1 cellular context compared by ENCODE assay signal in the genomic region with DNA sequence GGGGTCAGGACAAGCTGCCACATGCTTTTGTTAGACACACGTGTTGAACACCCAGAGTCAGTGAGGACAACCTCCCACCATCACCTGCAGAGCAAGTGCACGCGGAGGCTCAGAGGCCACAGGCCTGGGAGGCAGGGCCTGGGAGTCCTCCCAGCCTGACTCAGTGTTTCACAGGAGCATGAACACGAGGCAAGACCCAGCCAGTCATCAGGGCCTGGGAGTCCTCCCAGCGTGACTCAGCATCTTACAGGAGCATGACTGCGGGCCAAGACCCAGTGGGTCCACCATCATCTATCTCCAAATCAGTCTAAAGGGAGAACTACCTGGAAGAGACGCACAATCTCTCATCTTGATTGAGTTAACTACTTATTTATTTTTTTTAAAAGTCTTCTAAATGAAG.
TF ChIP-seq lines count a peak whose summit lies in the region.

No MANE protein-coding gene starts in this region.

TF ChIP-seq in K562, 482 proteins besides CTCF, POLR2A, EP300 and RAD21 (continued from another document and continues in another):
- TF ChIP-seq, protein P1, sequence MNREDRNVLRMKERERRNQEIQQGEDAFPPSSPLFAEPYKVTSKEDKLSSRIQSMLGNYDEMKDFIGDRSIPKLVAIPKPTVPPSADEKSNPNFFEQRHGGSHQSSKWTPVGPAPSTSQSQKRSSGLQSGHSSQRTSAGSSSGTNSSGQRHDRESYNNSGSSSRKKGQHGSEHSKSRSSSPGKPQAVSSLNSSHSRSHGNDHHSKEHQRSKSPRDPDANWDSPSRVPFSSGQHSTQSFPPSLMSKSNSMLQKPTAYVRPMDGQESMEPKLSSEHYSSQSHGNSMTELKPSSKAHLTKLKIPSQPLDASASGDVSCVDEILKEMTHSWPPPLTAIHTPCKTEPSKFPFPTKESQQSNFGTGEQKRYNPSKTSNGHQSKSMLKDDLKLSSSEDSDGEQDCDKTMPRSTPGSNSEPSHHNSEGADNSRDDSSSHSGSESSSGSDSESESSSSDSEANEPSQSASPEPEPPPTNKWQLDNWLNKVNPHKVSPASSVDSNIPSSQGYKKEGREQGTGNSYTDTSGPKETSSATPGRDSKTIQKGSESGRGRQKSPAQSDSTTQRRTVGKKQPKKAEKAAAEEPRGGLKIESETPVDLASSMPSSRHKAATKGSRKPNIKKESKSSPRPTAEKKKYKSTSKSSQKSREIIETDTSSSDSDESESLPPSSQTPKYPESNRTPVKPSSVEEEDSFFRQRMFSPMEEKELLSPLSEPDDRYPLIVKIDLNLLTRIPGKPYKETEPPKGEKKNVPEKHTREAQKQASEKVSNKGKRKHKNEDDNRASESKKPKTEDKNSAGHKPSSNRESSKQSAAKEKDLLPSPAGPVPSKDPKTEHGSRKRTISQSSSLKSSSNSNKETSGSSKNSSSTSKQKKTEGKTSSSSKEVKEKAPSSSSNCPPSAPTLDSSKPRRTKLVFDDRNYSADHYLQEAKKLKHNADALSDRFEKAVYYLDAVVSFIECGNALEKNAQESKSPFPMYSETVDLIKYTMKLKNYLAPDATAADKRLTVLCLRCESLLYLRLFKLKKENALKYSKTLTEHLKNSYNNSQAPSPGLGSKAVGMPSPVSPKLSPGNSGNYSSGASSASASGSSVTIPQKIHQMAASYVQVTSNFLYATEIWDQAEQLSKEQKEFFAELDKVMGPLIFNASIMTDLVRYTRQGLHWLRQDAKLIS (CRISPR knock-in tag; IDR thresholded peaks at IDR 0.05), result no peak
- TF ChIP-seq ZNF75A (CRISPR knock-in tag; IDR thresholded peaks at IDR 0.05) (no peak), EP400 (IDR thresholded peaks at IDR 0.05) (no peak), ZNF311 (CRISPR knock-in tag; IDR thresholded peaks at IDR 0.05) (no peak), CHCHD3 (CRISPR knock-in tag; IDR thresholded peaks at IDR 0.05) (no peak), ZNF197 (CRISPR knock-in tag; IDR thresholded peaks at IDR 0.05; ENCODE audit: low read depth) (no peak), TAL1 (IDR thresholded peaks at IDR 0.05) (no peak), ARID2 (IDR thresholded peaks at IDR 0.05) (no peak), TRIM28 (IDR thresholded peaks at IDR 0.05) (no peak), L3MBTL2 (IDR thresholded peaks at IDR 0.05) (peak; percentile 52; the same call in 1 of the 2 replicates), CBFA2T2 (conservative IDR thresholded peaks at IDR 0.05) (no peak), NEUROD1 (IDR thresholded peaks at IDR 0.05; ENCODE audit: borderline replicate concordance, low read depth, low read length, partially characterized antibody) (no peak), ZEB2 (IDR thresholded peaks at IDR 0.05) (no peak), GABPB1 (CRISPR knock-in tag; IDR thresholded peaks at IDR 0.05) (no peak), ZC3H8 (IDR thresholded peaks at IDR 0.05) (no peak), TAF15 (IDR thresholded peaks at IDR 0.05; ENCODE audit: low read depth, low read length) (no peak), HOXB6 (CRISPR knock-in tag; IDR thresholded peaks at IDR 0.05; ENCODE audit: borderline replicate concordance) (no peak), MTF1 (CRISPR knock-in tag; IDR thresholded peaks at IDR 0.05; ENCODE audit: borderline replicate concordance) (no peak), FOXP1 (CRISPR knock-in tag; IDR thresholded peaks at IDR 0.05) (no peak), RBM39 (optimal IDR thresholded peaks at IDR 0.05; ENCODE audit: low read depth, low read length) (no peak), TFAM (CRISPR knock-in tag; conservative IDR thresholded peaks at IDR 0.05) (no peak), HIVEP1 (CRISPR knock-in tag; IDR thresholded peaks at IDR 0.05) (no peak), TCF7L2 (IDR thresholded peaks at IDR 0.05; ENCODE audit: low read depth, low read length) (no peak), CEBPG (CRISPR knock-in tag; IDR thresholded peaks at IDR 0.05) (no peak), CEBPG (tag; conservative IDR thresholded peaks at IDR 0.05 in 1 of 2, IDR thresholded peaks at IDR 0.05 in 1 of 2) (no peak), SREBF2 (CRISPR knock-in tag; IDR thresholded peaks at IDR 0.05) (no peak), ZKSCAN8 (CRISPR knock-in tag; IDR thresholded peaks at IDR 0.05) (no peak), IFI16 (CRISPR knock-in tag; IDR thresholded peaks at IDR 0.05) (no peak), HNRNPH1 (optimal IDR thresholded peaks at IDR 0.05; ENCODE audit: low read depth, low read length) (no peak), C11orf30 (IDR thresholded peaks at IDR 0.05; ENCODE audit: low read depth) (peak; percentile 57), RBM17 (IDR thresholded peaks at IDR 0.05; ENCODE audit: borderline replicate concordance, low read depth, low read length) (no peak), KLF1 (tag; IDR thresholded peaks at IDR 0.05) (no peak), SAFB2 (IDR thresholded peaks at IDR 0.05; ENCODE audit: borderline replicate concordance, low read depth, low read length, severe bottlenecking) (no peak), ZBTB7A (IDR thresholded peaks at IDR 0.05; ENCODE audit: borderline replicate concordance, control insufficient read depth, low read depth, low read length) (no peak), NFE2L1 (tag; IDR thresholded peaks at IDR 0.05; ENCODE audit: borderline replicate concordance, low read depth) (peak; percentile 34; the same call in 1 of the 2 replicates), ZNF124 (CRISPR knock-in tag; IDR thresholded peaks at IDR 0.05) (no peak)
- TF ChIP-seq, protein P2, sequence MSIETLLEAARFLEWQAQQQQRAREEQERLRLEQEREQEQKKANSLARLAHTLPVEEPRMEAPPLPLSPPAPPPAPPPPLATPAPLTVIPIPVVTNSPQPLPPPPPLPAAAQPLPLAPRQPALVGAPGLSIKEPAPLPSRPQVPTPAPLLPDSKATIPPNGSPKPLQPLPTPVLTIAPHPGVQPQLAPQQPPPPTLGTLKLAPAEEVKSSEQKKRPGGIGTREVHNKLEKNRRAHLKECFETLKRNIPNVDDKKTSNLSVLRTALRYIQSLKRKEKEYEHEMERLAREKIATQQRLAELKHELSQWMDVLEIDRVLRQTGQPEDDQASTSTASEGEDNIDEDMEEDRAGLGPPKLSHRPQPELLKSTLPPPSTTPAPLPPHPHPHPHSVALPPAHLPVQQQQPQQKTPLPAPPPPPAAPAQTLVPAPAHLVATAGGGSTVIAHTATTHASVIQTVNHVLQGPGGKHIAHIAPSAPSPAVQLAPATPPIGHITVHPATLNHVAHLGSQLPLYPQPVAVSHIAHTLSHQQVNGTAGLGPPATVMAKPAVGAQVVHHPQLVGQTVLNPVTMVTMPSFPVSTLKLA (conservative IDR thresholded peaks at IDR 0.05), result 0 out of 4 replicates have a peak, but pooled peaks of 1 of the 2 experiments have one; percentile 18
- TF ChIP-seq, protein P3, sequence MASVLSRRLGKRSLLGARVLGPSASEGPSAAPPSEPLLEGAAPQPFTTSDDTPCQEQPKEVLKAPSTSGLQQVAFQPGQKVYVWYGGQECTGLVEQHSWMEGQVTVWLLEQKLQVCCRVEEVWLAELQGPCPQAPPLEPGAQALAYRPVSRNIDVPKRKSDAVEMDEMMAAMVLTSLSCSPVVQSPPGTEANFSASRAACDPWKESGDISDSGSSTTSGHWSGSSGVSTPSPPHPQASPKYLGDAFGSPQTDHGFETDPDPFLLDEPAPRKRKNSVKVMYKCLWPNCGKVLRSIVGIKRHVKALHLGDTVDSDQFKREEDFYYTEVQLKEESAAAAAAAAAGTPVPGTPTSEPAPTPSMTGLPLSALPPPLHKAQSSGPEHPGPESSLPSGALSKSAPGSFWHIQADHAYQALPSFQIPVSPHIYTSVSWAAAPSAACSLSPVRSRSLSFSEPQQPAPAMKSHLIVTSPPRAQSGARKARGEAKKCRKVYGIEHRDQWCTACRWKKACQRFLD (CRISPR knock-in tag; IDR thresholded peaks at IDR 0.05), result no peak
- TF ChIP-seq, protein P4, sequence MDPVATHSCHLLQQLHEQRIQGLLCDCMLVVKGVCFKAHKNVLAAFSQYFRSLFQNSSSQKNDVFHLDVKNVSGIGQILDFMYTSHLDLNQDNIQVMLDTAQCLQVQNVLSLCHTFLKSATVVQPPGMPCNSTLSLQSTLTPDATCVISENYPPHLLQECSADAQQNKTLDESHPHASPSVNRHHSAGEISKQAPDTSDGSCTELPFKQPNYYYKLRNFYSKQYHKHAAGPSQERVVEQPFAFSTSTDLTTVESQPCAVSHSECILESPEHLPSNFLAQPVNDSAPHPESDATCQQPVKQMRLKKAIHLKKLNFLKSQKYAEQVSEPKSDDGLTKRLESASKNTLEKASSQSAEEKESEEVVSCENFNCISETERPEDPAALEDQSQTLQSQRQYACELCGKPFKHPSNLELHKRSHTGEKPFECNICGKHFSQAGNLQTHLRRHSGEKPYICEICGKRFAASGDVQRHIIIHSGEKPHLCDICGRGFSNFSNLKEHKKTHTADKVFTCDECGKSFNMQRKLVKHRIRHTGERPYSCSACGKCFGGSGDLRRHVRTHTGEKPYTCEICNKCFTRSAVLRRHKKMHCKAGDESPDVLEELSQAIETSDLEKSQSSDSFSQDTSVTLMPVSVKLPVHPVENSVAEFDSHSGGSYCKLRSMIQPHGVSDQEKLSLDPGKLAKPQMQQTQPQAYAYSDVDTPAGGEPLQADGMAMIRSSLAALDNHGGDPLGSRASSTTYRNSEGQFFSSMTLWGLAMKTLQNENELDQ (CRISPR knock-in tag; IDR thresholded peaks at IDR 0.05; ENCODE audit: borderline replicate concordance), result no peak
- TF ChIP-seq, protein P5, sequence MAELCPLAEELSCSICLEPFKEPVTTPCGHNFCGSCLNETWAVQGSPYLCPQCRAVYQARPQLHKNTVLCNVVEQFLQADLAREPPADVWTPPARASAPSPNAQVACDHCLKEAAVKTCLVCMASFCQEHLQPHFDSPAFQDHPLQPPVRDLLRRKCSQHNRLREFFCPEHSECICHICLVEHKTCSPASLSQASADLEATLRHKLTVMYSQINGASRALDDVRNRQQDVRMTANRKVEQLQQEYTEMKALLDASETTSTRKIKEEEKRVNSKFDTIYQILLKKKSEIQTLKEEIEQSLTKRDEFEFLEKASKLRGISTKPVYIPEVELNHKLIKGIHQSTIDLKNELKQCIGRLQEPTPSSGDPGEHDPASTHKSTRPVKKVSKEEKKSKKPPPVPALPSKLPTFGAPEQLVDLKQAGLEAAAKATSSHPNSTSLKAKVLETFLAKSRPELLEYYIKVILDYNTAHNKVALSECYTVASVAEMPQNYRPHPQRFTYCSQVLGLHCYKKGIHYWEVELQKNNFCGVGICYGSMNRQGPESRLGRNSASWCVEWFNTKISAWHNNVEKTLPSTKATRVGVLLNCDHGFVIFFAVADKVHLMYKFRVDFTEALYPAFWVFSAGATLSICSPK (IDR thresholded peaks at IDR 0.05; ENCODE audit: borderline replicate concordance), result no peak
- TF ChIP-seq, protein P6, sequence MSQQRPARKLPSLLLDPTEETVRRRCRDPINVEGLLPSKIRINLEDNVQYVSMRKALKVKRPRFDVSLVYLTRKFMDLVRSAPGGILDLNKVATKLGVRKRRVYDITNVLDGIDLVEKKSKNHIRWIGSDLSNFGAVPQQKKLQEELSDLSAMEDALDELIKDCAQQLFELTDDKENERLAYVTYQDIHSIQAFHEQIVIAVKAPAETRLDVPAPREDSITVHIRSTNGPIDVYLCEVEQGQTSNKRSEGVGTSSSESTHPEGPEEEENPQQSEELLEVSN (IDR thresholded peaks at IDR 0.05; ENCODE audit: borderline replicate concordance in 1 of 2, extremely low read depth in 1 of 2, insufficient read depth in 1 of 2, insufficient read length in 1 of 2, low read depth in 1 of 2, low read length in 1 of 2, poor library complexity in 1 of 2, severe bottlenecking in 1 of 2), result peak; percentile 11 to 13
- TF ChIP-seq, protein P7, sequence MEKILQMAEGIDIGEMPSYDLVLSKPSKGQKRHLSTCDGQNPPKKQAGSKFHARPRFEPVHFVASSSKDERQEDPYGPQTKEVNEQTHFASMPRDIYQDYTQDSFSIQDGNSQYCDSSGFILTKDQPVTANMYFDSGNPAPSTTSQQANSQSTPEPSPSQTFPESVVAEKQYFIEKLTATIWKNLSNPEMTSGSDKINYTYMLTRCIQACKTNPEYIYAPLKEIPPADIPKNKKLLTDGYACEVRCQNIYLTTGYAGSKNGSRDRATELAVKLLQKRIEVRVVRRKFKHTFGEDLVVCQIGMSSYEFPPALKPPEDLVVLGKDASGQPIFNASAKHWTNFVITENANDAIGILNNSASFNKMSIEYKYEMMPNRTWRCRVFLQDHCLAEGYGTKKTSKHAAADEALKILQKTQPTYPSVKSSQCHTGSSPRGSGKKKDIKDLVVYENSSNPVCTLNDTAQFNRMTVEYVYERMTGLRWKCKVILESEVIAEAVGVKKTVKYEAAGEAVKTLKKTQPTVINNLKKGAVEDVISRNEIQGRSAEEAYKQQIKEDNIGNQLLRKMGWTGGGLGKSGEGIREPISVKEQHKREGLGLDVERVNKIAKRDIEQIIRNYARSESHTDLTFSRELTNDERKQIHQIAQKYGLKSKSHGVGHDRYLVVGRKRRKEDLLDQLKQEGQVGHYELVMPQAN (IDR thresholded peaks at IDR 0.05; ENCODE audit: borderline replicate concordance), result no peak
- TF ChIP-seq, protein P8, sequence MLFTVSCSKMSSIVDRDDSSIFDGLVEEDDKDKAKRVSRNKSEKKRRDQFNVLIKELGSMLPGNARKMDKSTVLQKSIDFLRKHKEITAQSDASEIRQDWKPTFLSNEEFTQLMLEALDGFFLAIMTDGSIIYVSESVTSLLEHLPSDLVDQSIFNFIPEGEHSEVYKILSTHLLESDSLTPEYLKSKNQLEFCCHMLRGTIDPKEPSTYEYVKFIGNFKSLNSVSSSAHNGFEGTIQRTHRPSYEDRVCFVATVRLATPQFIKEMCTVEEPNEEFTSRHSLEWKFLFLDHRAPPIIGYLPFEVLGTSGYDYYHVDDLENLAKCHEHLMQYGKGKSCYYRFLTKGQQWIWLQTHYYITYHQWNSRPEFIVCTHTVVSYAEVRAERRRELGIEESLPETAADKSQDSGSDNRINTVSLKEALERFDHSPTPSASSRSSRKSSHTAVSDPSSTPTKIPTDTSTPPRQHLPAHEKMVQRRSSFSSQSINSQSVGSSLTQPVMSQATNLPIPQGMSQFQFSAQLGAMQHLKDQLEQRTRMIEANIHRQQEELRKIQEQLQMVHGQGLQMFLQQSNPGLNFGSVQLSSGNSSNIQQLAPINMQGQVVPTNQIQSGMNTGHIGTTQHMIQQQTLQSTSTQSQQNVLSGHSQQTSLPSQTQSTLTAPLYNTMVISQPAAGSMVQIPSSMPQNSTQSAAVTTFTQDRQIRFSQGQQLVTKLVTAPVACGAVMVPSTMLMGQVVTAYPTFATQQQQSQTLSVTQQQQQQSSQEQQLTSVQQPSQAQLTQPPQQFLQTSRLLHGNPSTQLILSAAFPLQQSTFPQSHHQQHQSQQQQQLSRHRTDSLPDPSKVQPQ (CRISPR knock-in tag; IDR thresholded peaks at IDR 0.05; ENCODE audit: borderline replicate concordance), result no peak
- TF ChIP-seq, protein P9, sequence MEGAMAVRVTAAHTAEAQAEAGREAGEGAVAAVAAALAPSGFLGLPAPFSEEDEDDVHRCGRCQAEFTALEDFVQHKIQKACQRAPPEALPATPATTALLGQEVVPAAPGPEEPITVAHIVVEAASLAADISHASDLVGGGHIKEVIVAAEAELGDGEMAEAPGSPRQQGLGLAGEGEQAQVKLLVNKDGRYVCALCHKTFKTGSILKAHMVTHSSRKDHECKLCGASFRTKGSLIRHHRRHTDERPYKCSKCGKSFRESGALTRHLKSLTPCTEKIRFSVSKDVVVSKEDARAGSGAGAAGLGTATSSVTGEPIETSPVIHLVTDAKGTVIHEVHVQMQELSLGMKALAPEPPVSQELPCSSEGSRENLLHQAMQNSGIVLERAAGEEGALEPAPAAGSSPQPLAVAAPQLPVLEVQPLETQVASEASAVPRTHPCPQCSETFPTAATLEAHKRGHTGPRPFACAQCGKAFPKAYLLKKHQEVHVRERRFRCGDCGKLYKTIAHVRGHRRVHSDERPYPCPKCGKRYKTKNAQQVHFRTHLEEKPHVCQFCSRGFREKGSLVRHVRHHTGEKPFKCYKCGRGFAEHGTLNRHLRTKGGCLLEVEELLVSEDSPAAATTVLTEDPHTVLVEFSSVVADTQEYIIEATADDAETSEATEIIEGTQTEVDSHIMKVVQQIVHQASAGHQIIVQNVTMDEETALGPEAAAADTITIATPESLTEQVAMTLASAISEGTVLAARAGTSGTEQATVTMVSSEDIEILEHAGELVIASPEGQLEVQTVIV (CRISPR knock-in tag; IDR thresholded peaks at IDR 0.05; ENCODE audit: borderline replicate concordance), result no peak
